Comparison of ENCODE assay signal across 14 cellular contexts in genomic region chr9:137575725-137576411, GRCh38. TPM values are rescaled to one million over a fixed set of nuclear protein-coding genes. Genes with fewer than 3 reads are reported as not detected.
DNase-seq lines count a peak whose midpoint lies in the region; ATAC-seq, FAIRE-seq and TF ChIP-seq lines count a peak whose summit lies in the region.
"Had no signal": no experiment of that assay in that cellular context is flagged by ENCODE, and none has a peak within 500 bp of the region (broad histone marks: within the 10 kb centered on the region; RNA-seq: fewer than 3 reads in every experiment).

No MANE protein-coding gene starts in this region.

- H3K4me3 ChIP-seq in HepG2 (replicated peaks in 1 of 3; ENCODE audit: insufficient read depth in 1 of 3, low read depth in 2 of 3, low read length in 3 of 3) = no peak overlapping the region
- H3K4me3 ChIP-seq in right lobe of liver = no peak overlapping the region
- peak overlapping the region in 1 of 10 donors; percentile 1 for H3K4me3 ChIP-seq in heart right ventricle
- no peak overlapping the region for H3K4me3 ChIP-seq in A673 (ENCODE audit: low read depth, low read length, poor library complexity, severe bottlenecking)
- H3K4me3 ChIP-seq in left lung = no peak overlapping the region
- H3K4me3 ChIP-seq in body of pancreas = no peak overlapping the region

- CTCF ChIA-PET in HepG2 (lab: Yijun Ruan, JAX; ENCODE audit: low intra/inter-chr PET ratio, low total read pairs) (no interaction called here), A673 (lab: Charles Lee) (no interaction called here)
- CTCF ChIA-PET in activated CD4-positive, alpha-beta memory T cell treated with anti-CD3 and anti-CD28 coated beads, Interleukin-2, amount 10 ng/mL, durations not matched to agents 7 days and 5 days (lab: Charles Lee) = no interaction called here

- H3K36me3 ChIP-seq in HepG2 (replicated peaks in 1 of 2; ENCODE audit: control insufficient read depth in 1 of 2, insufficient read depth in 2 of 2, low read length in 2 of 2) (peaks cover 12 to 39% of the 10 kb centered on the region in 2 experiments; a peak in 4 of 5 replicates), right lobe of liver (peaks cover 0 to 30% (median 10%) of the 10 kb centered on the region in 4 donors), heart right ventricle (peaks cover 0 to 60% (median 23%) of the 10 kb centered on the region in 9 donors), A673 (ENCODE audit: insufficient read depth, low read length, poor library complexity, severe bottlenecking) (peaks cover 34% of the 10 kb centered on the region), left lung (peaks cover 0 to 53% of the 10 kb centered on the region in 2 donors), body of pancreas (replicated peaks in 1 of 2; ENCODE audit: insufficient read depth in 1 of 2, low read depth in 2 of 2) (peaks cover 7 to 13% of the 10 kb centered on the region in 2 donors)

- peaks cover 41% of the 10 kb centered on the region for H3K36me3 Mint-ChIP-seq in activated CD4-positive, alpha-beta memory T cell treated with anti-CD3 and anti-CD28 coated beads, Interleukin-2, amount 10 ng/mL, durations not matched to agents 7 days and 5 days (ENCODE audit: low read depth)

- H3K4me2 ChIP-seq in HepG2 (ENCODE audit: low read depth, low read length) = 0 out of 2 replicates have a peak overlapping the region, but pooled peaks have one; percentile 18

- ATAC-seq in HepG2 = no peak
- ATAC-seq in right lobe of liver = no peak
- peak in 6 of 8 donors; percentile 16 to 69 (median 58) for ATAC-seq in heart right ventricle
- no peak for ATAC-seq in left lung
- no peak for ATAC-seq in body of pancreas

- H3K9me3 ChIP-seq in HepG2 (ENCODE audit: low read length) (no peaks in the 10 kb centered on the region), right lobe of liver (no peaks in the 10 kb centered on the region), heart right ventricle (no peaks in the 10 kb centered on the region), A673 (ENCODE audit: low read depth, low read length, poor library complexity, severe bottlenecking) (no peaks in the 10 kb centered on the region), left lung (no peaks in the 10 kb centered on the region), body of pancreas (no peaks in the 10 kb centered on the region)
- H3K9me3 ChIP-seq: BE2C had no signal

- intact Hi-C loops in HepG2 (cut with micrococcal nuclease; ENCODE audit: unreplicated experiment) = no loop called here
- intact Hi-C loops in right lobe of liver (cut with DNase I) = no loop called here
- intact Hi-C loops in heart right ventricle (cut with DNase I) = no loop called here
- intact Hi-C loops in A673 (cut with micrococcal nuclease; ENCODE audit: unreplicated experiment) = no loop called here
- intact Hi-C loops in left lung (cut with DNase I) = no loop called here
- intact Hi-C loops in body of pancreas (cut with DNase I) = no loop called here

- peaks cover 24% of the 10 kb centered on the region for H3K79me2 ChIP-seq in HepG2 (ENCODE audit: insufficient read depth, low read length)

- peak overlapping the region; percentile 54 for H3K4me3 Mint-ChIP-seq in activated CD4-positive, alpha-beta memory T cell treated with anti-CD3 and anti-CD28 coated beads, Interleukin-2, amount 10 ng/mL, durations not matched to agents 7 days and 5 days

- no peaks in the 10 kb centered on the region; the same call in 1 of the 2 replicates for H4K20me1 ChIP-seq in HepG2 (ENCODE audit: insufficient read depth, low read length)

- no peak for FAIRE-seq in HepG2 (lab: Jason Lieb, UNC)
- FAIRE-seq: GM18507 had no signal

- peak overlapping the region; percentile 72 for H3K27ac Mint-ChIP-seq in activated CD4-positive, alpha-beta memory T cell treated with anti-CD3 and anti-CD28 coated beads, Interleukin-2, amount 10 ng/mL, durations not matched to agents 7 days and 5 days

- peaks cover 37% of the 10 kb centered on the region for H3K4me1 Mint-ChIP-seq in activated CD4-positive, alpha-beta memory T cell treated with anti-CD3 and anti-CD28 coated beads, Interleukin-2, amount 10 ng/mL, durations not matched to agents 7 days and 5 days

- peaks cover 30% of the 10 kb centered on the region for H3K4me1 ChIP-seq in HepG2 (ENCODE audit: insufficient read depth, low read length)
- H3K4me1 ChIP-seq in right lobe of liver = peaks cover 0 to 29% (median 5%) of the 10 kb centered on the region in 4 donors
- H3K4me1 ChIP-seq in heart right ventricle = peaks cover 15 to 60% (median 43%) of the 10 kb centered on the region in 9 donors
- peaks cover 20% of the 10 kb centered on the region for H3K4me1 ChIP-seq in A673 (ENCODE audit: insufficient read depth, low read length, poor library complexity, severe bottlenecking)
- peaks cover 11 to 36% of the 10 kb centered on the region in 2 donors for H3K4me1 ChIP-seq in left lung
- peaks cover 30% of the 10 kb centered on the region for H3K4me1 ChIP-seq in body of pancreas
- H3K4me1 ChIP-seq: BE2C had no signal

- H3K27me3 Mint-ChIP-seq in activated CD4-positive, alpha-beta memory T cell treated with anti-CD3 and anti-CD28 coated beads, Interleukin-2, amount 10 ng/mL, durations not matched to agents 7 days and 5 days = no peaks in the 10 kb centered on the region

- DNase-seq in HepG2 (ENCODE audit: low spot score) = no peak
- no peak for DNase-seq in right lobe of liver
- no peak for DNase-seq in activated CD4-positive, alpha-beta memory T cell treated with anti-CD3 and anti-CD28 coated beads, Interleukin-2, amount 10 ng/mL, durations not matched to agents 7 days and 5 days
- DNase-seq in heart right ventricle = peak in 1 of 2 donors; percentile 30
- DNase-seq in A673 (ENCODE audit: low spot score) = no peak
- DNase-seq in left lung = no peak
- DNase-seq in HT-29 (ENCODE audit: low spot score) = no peak
- no peak for DNase-seq in body of pancreas
- DNase-seq: BE2C; central memory CD4-positive, alpha-beta T cell; foreskin melanocyte; NCI-H1105 treated with DMSO at 0.1 percent for 48 hours; RPMI8226 had no signal

- 93% methylated on average over 6 of the region's 12 CpGs for WGBS in HepG2 (ENCODE audit: low lambda C conversion rate)
- WGBS in right lobe of liver (ENCODE audit: insufficient coverage, low coverage, low lambda C conversion rate, missing lambda C conversion rate) = 41% methylated on average over 4 of the region's 12 CpGs
- WGBS in heart right ventricle, 2 donors = 43 to 54% methylated on average over 12 of the region's 12 CpGs
- 53 to 74% methylated on average over 4 to 12 of the region's 12 CpGs for WGBS in body of pancreas, 2 donors

- BruUV-seq in HepG2 (replicated peaks; lab: Mats Ljungman, UMichigan) (no TSS peak), A673 (replicated peaks; lab: Mats Ljungman, UMichigan) (no TSS peak)

- TF ChIP-seq RAD21 in HepG2 (CRISPR knock-in tag; IDR thresholded peaks at IDR 0.05) = no peak

- in situ Hi-C loops in HepG2 (cut with HindIII; ENCODE audit: extremely low pct_ligation_motif_present, low pct_unique_long_range_greater_than_20kb) = no loop called here

- H3K27ac ChIP-seq in HepG2 (ENCODE audit: extremely low read length, insufficient read depth, low read length) (no peak overlapping the region), right lobe of liver (no peak overlapping the region), heart right ventricle (peak overlapping the region in 9 of 10 donors; percentile 0 to 72 (median 62)), A673 (ENCODE audit: low read depth, low read length, poor library complexity, severe bottlenecking) (no peak overlapping the region), left lung (no peak overlapping the region), body of pancreas (no peak overlapping the region)

- POLR2A ChIA-PET in HepG2 (lab: Yijun Ruan, JAX) = interaction anchor here (0.8 kb wide), 1 partner anchor 16 kb away, joined by 4 read pairs; no protein-coding TSS in a partner anchor
- POLR2A ChIA-PET in activated CD4-positive, alpha-beta memory T cell treated with anti-CD3 and anti-CD28 coated beads, Interleukin-2, amount 10 ng/mL, durations not matched to agents 7 days and 5 days (lab: Charles Lee) = interaction anchor here (1.5 kb wide), 1 partner anchor 24 kb away, joined by 4 read pairs; no protein-coding TSS in a partner anchor
- POLR2A ChIA-PET in A673 (lab: Charles Lee; ENCODE audit: low non-redundant PET) = no interaction called here

- H2AFZ ChIP-seq in HepG2 (ENCODE audit: low read length) = no peak overlapping the region

- H3K27me3 ChIP-seq in HepG2 (ENCODE audit: control insufficient read depth in 1 of 2, insufficient read depth in 2 of 2, low read length in 2 of 2) (no peaks in the 10 kb centered on the region), right lobe of liver (no peaks in the 10 kb centered on the region), heart right ventricle (no peaks in the 10 kb centered on the region), A673 (replicated peaks; ENCODE audit: insufficient read depth, low read depth, low read length, poor library complexity) (no peaks in the 10 kb centered on the region), left lung (no peaks in the 10 kb centered on the region), body of pancreas (no peaks in the 10 kb centered on the region)
- H3K27me3 ChIP-seq: BE2C had no signal

- TF ChIP-seq EP300 in HepG2 (IDR thresholded peaks at IDR 0.05; ENCODE audit: low read depth in 2 of 2, low read length in 2 of 2) (no peak), HepG2 (CRISPR knock-in tag; IDR thresholded peaks at IDR 0.05; ENCODE audit: borderline replicate concordance) (no peak)

- TF ChIP-seq CTCF in HepG2 (CRISPR knock-in tag; IDR thresholded peaks at IDR 0.05) = 0 out of 2 replicates have a peak, but pooled peaks have one; percentile 9
- peak in 2 of 4 donors; percentile 12 to 21 for TF ChIP-seq CTCF in right lobe of liver (IDR thresholded peaks at IDR 0.05)
- TF ChIP-seq CTCF in heart right ventricle (IDR thresholded peaks at IDR 0.05) = peak in 5 of 9 donors; percentile 17 to 44 (median 35)
- no peak for TF ChIP-seq CTCF in A673 (conservative IDR thresholded peaks at IDR 0.05; ENCODE audit: low read depth, low read length)
- TF ChIP-seq CTCF in left lung (IDR thresholded peaks at IDR 0.05) = no peak
- no peak for TF ChIP-seq CTCF in body of pancreas (IDR thresholded peaks at IDR 0.05)

- TF ChIP-seq POLR2A in HepG2 (IDR thresholded peaks at IDR 0.05; ENCODE audit: insufficient read depth in 1 of 2, low read depth in 2 of 2, low read length in 2 of 2) (no peak), right lobe of liver (IDR thresholded peaks at IDR 0.05) (no peak), body of pancreas (IDR thresholded peaks at IDR 0.05) (no peak)

- H3K9ac ChIP-seq in HepG2 (ENCODE audit: insufficient read depth, low read depth, low read length) = no peak overlapping the region

- no peaks in the 10 kb centered on the region for H3K9me3 Mint-ChIP-seq in activated CD4-positive, alpha-beta memory T cell treated with anti-CD3 and anti-CD28 coated beads, Interleukin-2, amount 10 ng/mL, durations not matched to agents 7 days and 5 days

RNA-seq across cellular contexts. Expression of gene DPH7, which starts 2.9 kb away (rescaled TPM):
- total RNA-seq in HepG2 (2016; rRNA removed; fragmentation: Illumina TruSeq; extraction: Trizol) (22.6 and 31.6 TPM in 2 replicates), right lobe of liver (10 to 100 TPM in 5 of 6 experiments, 1 to 10 TPM in 1; 9.2 to 17.8 (median 11.8) TPM), heart right ventricle (10 to 100 TPM; 11.7 to 20.3 (median 17.8) TPM), A673 (2021) (56.5 and 56.9 TPM in 2 replicates), left lung (10 to 100 TPM; 25.6 to 26.8 TPM), body of pancreas (10 to 100 TPM; 44.4 to 46.5 TPM)
- 23.7 and 28.0 TPM in 2 replicates for total RNA-seq in HepG2 (2016; cell fraction: cytosol; rRNA removed; fragmentation: Illumina TruSeq; extraction: Trizol; ENCODE audit: low read depth)
- 21.4 and 31.8 TPM in 2 replicates for total RNA-seq in HepG2 (2016; cell fraction: insoluble cytoplasmic fraction; rRNA removed; fragmentation: Illumina TruSeq; extraction: Trizol)
- 27.7 and 31.4 TPM in 2 replicates for total RNA-seq in HepG2 (2016; cell fraction: membrane; rRNA removed; fragmentation: Illumina TruSeq; extraction: Trizol)
- total RNA-seq in HepG2 (2016; cell fraction: nucleus; rRNA removed; fragmentation: Illumina TruSeq; extraction: Trizol) = 34.5 and 40.2 TPM in 2 replicates
- polyA plus RNA-seq in HepG2 (2011; rRNA removed) (27.6 and 36.9 TPM in 2 replicates), heart right ventricle (10 to 100 TPM; 16.8 to 51.4 TPM)
- polyA plus RNA-seq in HepG2 (2011; cell fraction: cytosol; rRNA removed) = 15.3 and 20.0 TPM in 2 replicates
- 128 and 151 TPM in 2 replicates for polyA plus RNA-seq in HepG2 (2011; cell fraction: nucleus; rRNA removed)
- 15.1 and 23.7 TPM in 2 replicates for polyA plus RNA-seq in HepG2 (2012)
- 12.4 and 19.6 TPM in 2 replicates for polyA plus RNA-seq in HepG2 (2016; cell fraction: cytosol; fragmentation: Illumina TruSeq; extraction: Trizol; ENCODE audit: low read depth)
- 16.4 and 19.1 TPM in 2 replicates for polyA plus RNA-seq in HepG2 (2016; cell fraction: insoluble cytoplasmic fraction; fragmentation: Illumina TruSeq; extraction: Trizol; ENCODE audit: low read depth)
- polyA plus RNA-seq in HepG2 (2016; cell fraction: membrane; fragmentation: Illumina TruSeq; extraction: Trizol; ENCODE audit: low read depth) = 18.6 and 24.9 TPM in 2 replicates
- 78.6 and 82.4 TPM in 2 replicates for polyA plus RNA-seq in HepG2 (2016; cell fraction: nucleus; fragmentation: Illumina TruSeq; extraction: Trizol; ENCODE audit: insufficient read depth, low read depth)
- 13.7 and 46.0 TPM in 2 replicates for polyA minus RNA-seq in HepG2 (2011; rRNA and poly(A)+ RNA removed; ENCODE audit: low replicate concordance)
- polyA minus RNA-seq in HepG2 (2011; cell fraction: cytosol; rRNA and poly(A)+ RNA removed) = 4.0 and 7.5 TPM in 2 replicates
- 27.8 and 33.3 TPM in 2 replicates for polyA minus RNA-seq in HepG2 (2011; cell fraction: nucleus; rRNA and poly(A)+ RNA removed)
- total RNA-seq in activated CD4-positive, alpha-beta memory T cell treated with anti-CD3 and anti-CD28 coated beads, Interleukin-2, amount 10 ng/mL, durations not matched to agents 7 days and 5 days = 10 to 100 TPM; 31.9 to 34.2 TPM
- total RNA-seq in HT-29 (2014; rRNA removed; shearing (Covaris generic)) = 52.5 and 54.5 TPM in 2 replicates

RNA-seq across cellular contexts. Expression of gene ZMYND19, which starts 14.4 kb away (rescaled TPM):
- 29.6 and 38.7 TPM in 2 replicates for total RNA-seq in HepG2 (2016; rRNA removed; fragmentation: Illumina TruSeq; extraction: Trizol)
- 103 and 108 TPM in 2 replicates for total RNA-seq in HepG2 (2016; cell fraction: cytosol; rRNA removed; fragmentation: Illumina TruSeq; extraction: Trizol; ENCODE audit: low read depth)
- 26.0 and 40.1 TPM in 2 replicates for total RNA-seq in HepG2 (2016; cell fraction: insoluble cytoplasmic fraction; rRNA removed; fragmentation: Illumina TruSeq; extraction: Trizol)
- total RNA-seq in HepG2 (2016; cell fraction: membrane; rRNA removed; fragmentation: Illumina TruSeq; extraction: Trizol) = 93.6 and 97.4 TPM in 2 replicates
- 26.3 and 30.8 TPM in 2 replicates for total RNA-seq in HepG2 (2016; cell fraction: nucleus; rRNA removed; fragmentation: Illumina TruSeq; extraction: Trizol)
- 21.3 and 21.8 TPM in 2 replicates for polyA plus RNA-seq in HepG2 (2011; rRNA removed)
- 19.1 and 23.2 TPM in 2 replicates for polyA plus RNA-seq in HepG2 (2011; cell fraction: cytosol; rRNA removed)
- 46.9 and 49.7 TPM in 2 replicates for polyA plus RNA-seq in HepG2 (2011; cell fraction: nucleus; rRNA removed)
- 16.9 and 18.6 TPM in 2 replicates for polyA plus RNA-seq in HepG2 (2012)
- 80.6 TPM in 2 replicates for polyA plus RNA-seq in HepG2 (2016; cell fraction: cytosol; fragmentation: Illumina TruSeq; extraction: Trizol; ENCODE audit: low read depth)
- polyA plus RNA-seq in HepG2 (2016; cell fraction: insoluble cytoplasmic fraction; fragmentation: Illumina TruSeq; extraction: Trizol; ENCODE audit: low read depth) = 32.1 and 34.5 TPM in 2 replicates
- 89.7 and 93.0 TPM in 2 replicates for polyA plus RNA-seq in HepG2 (2016; cell fraction: membrane; fragmentation: Illumina TruSeq; extraction: Trizol; ENCODE audit: low read depth)
- polyA plus RNA-seq in HepG2 (2016; cell fraction: nucleus; fragmentation: Illumina TruSeq; extraction: Trizol; ENCODE audit: insufficient read depth, low read depth) = 60.9 and 67.4 TPM in 2 replicates
- 9.8 and 59.1 TPM in 2 replicates for polyA minus RNA-seq in HepG2 (2011; rRNA and poly(A)+ RNA removed; ENCODE audit: low replicate concordance)
- 6.4 and 6.5 TPM in 2 replicates for polyA minus RNA-seq in HepG2 (2011; cell fraction: cytosol; rRNA and poly(A)+ RNA removed)
- 13.0 and 13.1 TPM in 2 replicates for polyA minus RNA-seq in HepG2 (2011; cell fraction: nucleus; rRNA and poly(A)+ RNA removed)
- 10 to 100 TPM in 2 of 6 experiments, 1 to 10 TPM in 4; 8.4 to 11.7 (median 9.0) TPM for total RNA-seq in right lobe of liver
- 10 to 100 TPM; 24.0 to 25.4 TPM for total RNA-seq in activated CD4-positive, alpha-beta memory T cell treated with anti-CD3 and anti-CD28 coated beads, Interleukin-2, amount 10 ng/mL, durations not matched to agents 7 days and 5 days
- total RNA-seq in heart right ventricle = 10 to 100 TPM in 3 of 10 donors, 1 to 10 TPM in 7; 8.0 to 14.3 (median 8.9) TPM
- 10 to 100 TPM; 13.9 to 22.3 TPM for polyA plus RNA-seq in heart right ventricle
- total RNA-seq in A673 (2021) = 68.0 and 75.3 TPM in 2 replicates
- 10 to 100 TPM; 22.3 to 30.5 TPM for total RNA-seq in left lung
- 75.9 and 78.4 TPM in 2 replicates for total RNA-seq in HT-29 (2014; rRNA removed; shearing (Covaris generic))
- 1 to 10 TPM; 6.6 to 8.8 TPM for total RNA-seq in body of pancreas

RNA-seq across cellular contexts. Expression of gene MRPL41, which starts 24.2 kb away (rescaled TPM):
- total RNA-seq in HepG2 (2016; rRNA removed; fragmentation: Illumina TruSeq; extraction: Trizol) (48.9 and 54.0 TPM in 2 replicates), right lobe of liver (10 to 100 TPM; 43.4 to 97.8 (median 74.0) TPM), heart right ventricle (100 to 1,000 TPM; 133 to 348 (median 203) TPM), A673 (2021) (66.6 and 67.4 TPM in 2 replicates), left lung (10 to 100 TPM; 30.2 to 49.1 TPM), body of pancreas (10 to 100 TPM; 32.9 to 37.2 TPM)
- 48.5 and 55.5 TPM in 2 replicates for total RNA-seq in HepG2 (2016; cell fraction: cytosol; rRNA removed; fragmentation: Illumina TruSeq; extraction: Trizol; ENCODE audit: low read depth)
- 53.0 and 54.1 TPM in 2 replicates for total RNA-seq in HepG2 (2016; cell fraction: insoluble cytoplasmic fraction; rRNA removed; fragmentation: Illumina TruSeq; extraction: Trizol)
- total RNA-seq in HepG2 (2016; cell fraction: membrane; rRNA removed; fragmentation: Illumina TruSeq; extraction: Trizol) = 49.2 and 61.1 TPM in 2 replicates
- total RNA-seq in HepG2 (2016; cell fraction: nucleus; rRNA removed; fragmentation: Illumina TruSeq; extraction: Trizol) = 19.0 and 19.6 TPM in 2 replicates
- polyA plus RNA-seq in HepG2 (2011; rRNA removed) (20.9 and 23.4 TPM in 2 replicates), heart right ventricle (1,000 to 10,000 TPM in 1 of 2 donors, 100 to 1,000 TPM in 1; 317 to 1,052 TPM)
- polyA plus RNA-seq in HepG2 (2011; cell fraction: cytosol; rRNA removed) = 18.5 and 46.9 TPM in 2 replicates
- 23.0 and 28.2 TPM in 2 replicates for polyA plus RNA-seq in HepG2 (2011; cell fraction: nucleus; rRNA removed)
- polyA plus RNA-seq in HepG2 (2012) = 15.6 and 26.9 TPM in 2 replicates
- 54.8 and 61.0 TPM in 2 replicates for polyA plus RNA-seq in HepG2 (2016; cell fraction: cytosol; fragmentation: Illumina TruSeq; extraction: Trizol; ENCODE audit: low read depth)
- 43.5 and 50.2 TPM in 2 replicates for polyA plus RNA-seq in HepG2 (2016; cell fraction: insoluble cytoplasmic fraction; fragmentation: Illumina TruSeq; extraction: Trizol; ENCODE audit: low read depth)
- 42.3 and 46.2 TPM in 2 replicates for polyA plus RNA-seq in HepG2 (2016; cell fraction: membrane; fragmentation: Illumina TruSeq; extraction: Trizol; ENCODE audit: low read depth)
- 35.6 and 38.1 TPM in 2 replicates for polyA plus RNA-seq in HepG2 (2016; cell fraction: nucleus; fragmentation: Illumina TruSeq; extraction: Trizol; ENCODE audit: insufficient read depth, low read depth)
- 6.4 and 7.1 TPM in 2 replicates for polyA minus RNA-seq in HepG2 (2011; rRNA and poly(A)+ RNA removed; ENCODE audit: low replicate concordance)
- polyA minus RNA-seq in HepG2 (2011; cell fraction: cytosol; rRNA and poly(A)+ RNA removed) = 8.6 and 11.1 TPM in 2 replicates
- 2.1 and 2.2 TPM in 2 replicates for polyA minus RNA-seq in HepG2 (2011; cell fraction: nucleus; rRNA and poly(A)+ RNA removed)
- total RNA-seq in activated CD4-positive, alpha-beta memory T cell treated with anti-CD3 and anti-CD28 coated beads, Interleukin-2, amount 10 ng/mL, durations not matched to agents 7 days and 5 days = 10 to 100 TPM; 51.6 to 52.6 TPM
- 175 TPM in 2 replicates for total RNA-seq in HT-29 (2014; rRNA removed; shearing (Covaris generic))

RNA-seq across cellular contexts. Expression of gene PNPLA7, which starts 25.7 kb away (rescaled TPM):
- total RNA-seq in HepG2 (2016; rRNA removed; fragmentation: Illumina TruSeq; extraction: Trizol) (0.21 and 0.42 TPM in 2 replicates), right lobe of liver (10 to 100 TPM in 2 of 6 experiments, 1 to 10 TPM in 4; 3.9 to 15.6 (median 7.4) TPM), heart right ventricle (10 to 100 TPM in 5 of 10 donors, 1 to 10 TPM in 5; 6.6 to 13.0 (median 9.4) TPM), A673 (2021) (0.90 and 1.8 TPM in 2 replicates), left lung (1 to 10 TPM; 2.9 to 6.3 TPM), body of pancreas (10 to 100 TPM; 16.1 to 27.7 TPM)
- total RNA-seq in HepG2 (2016; cell fraction: cytosol; rRNA removed; fragmentation: Illumina TruSeq; extraction: Trizol; ENCODE audit: low read depth) = 0.30 and 0.53 TPM in 2 replicates
- 0.25 and 0.39 TPM in 2 replicates for total RNA-seq in HepG2 (2016; cell fraction: insoluble cytoplasmic fraction; rRNA removed; fragmentation: Illumina TruSeq; extraction: Trizol)
- total RNA-seq in HepG2 (2016; cell fraction: membrane; rRNA removed; fragmentation: Illumina TruSeq; extraction: Trizol) = 0.21 and 0.28 TPM in 2 replicates
- total RNA-seq in HepG2 (2016; cell fraction: nucleus; rRNA removed; fragmentation: Illumina TruSeq; extraction: Trizol) = 0.69 and 0.87 TPM in 2 replicates
- polyA plus RNA-seq in HepG2 (2011; rRNA removed) (1.5 and 1.9 TPM in 2 replicates), heart right ventricle (10 to 100 TPM in 1 of 2 donors, under 1 TPM in 1; 0.83 to 22.6 TPM)
- 0.77 and 1.1 TPM in 2 replicates for polyA plus RNA-seq in HepG2 (2011; cell fraction: cytosol; rRNA removed)
- polyA plus RNA-seq in HepG2 (2011; cell fraction: nucleus; rRNA removed) = 17.1 and 19.3 TPM in 2 replicates
- polyA plus RNA-seq in HepG2 (2012) = 3.1 and 3.5 TPM in 2 replicates
- 0.14 and 0.20 TPM in 2 replicates for polyA plus RNA-seq in HepG2 (2016; cell fraction: cytosol; fragmentation: Illumina TruSeq; extraction: Trizol; ENCODE audit: low read depth)
- polyA plus RNA-seq in HepG2 (2016; cell fraction: insoluble cytoplasmic fraction; fragmentation: Illumina TruSeq; extraction: Trizol; ENCODE audit: low read depth) = 0.43 and 0.47 TPM in 2 replicates
- polyA plus RNA-seq in HepG2 (2016; cell fraction: membrane; fragmentation: Illumina TruSeq; extraction: Trizol; ENCODE audit: low read depth) = 0.27 and 0.30 TPM in 2 replicates
- 3.4 and 3.5 TPM in 2 replicates for polyA plus RNA-seq in HepG2 (2016; cell fraction: nucleus; fragmentation: Illumina TruSeq; extraction: Trizol; ENCODE audit: insufficient read depth, low read depth)
- polyA minus RNA-seq in HepG2 (2011; rRNA and poly(A)+ RNA removed; ENCODE audit: low replicate concordance) = 1.2 and 1.9 TPM in 2 replicates
- 0.49 and 1.6 TPM in 2 replicates for polyA minus RNA-seq in HepG2 (2011; cell fraction: cytosol; rRNA and poly(A)+ RNA removed)
- 2.7 and 2.9 TPM in 2 replicates for polyA minus RNA-seq in HepG2 (2011; cell fraction: nucleus; rRNA and poly(A)+ RNA removed)
- 1 to 10 TPM; 4.5 to 5.0 TPM for total RNA-seq in activated CD4-positive, alpha-beta memory T cell treated with anti-CD3 and anti-CD28 coated beads, Interleukin-2, amount 10 ng/mL, durations not matched to agents 7 days and 5 days
- total RNA-seq in HT-29 (2014; rRNA removed; shearing (Covaris generic)) = 0.60 and 0.94 TPM in 2 replicates

RNA-seq across cellular contexts. Expression of gene ARRDC1, which starts 29.6 kb away (rescaled TPM):
- total RNA-seq in HepG2 (2016; rRNA removed; fragmentation: Illumina TruSeq; extraction: Trizol) (13.4 and 21.7 TPM in 2 replicates), right lobe of liver (10 to 100 TPM; 19.1 to 45.0 (median 25.2) TPM), heart right ventricle (10 to 100 TPM; 10.3 to 20.3 (median 14.1) TPM), A673 (2021) (13.3 and 18.3 TPM in 2 replicates), left lung (10 to 100 TPM; 63.6 to 77.3 TPM), body of pancreas (10 to 100 TPM; 78.1 to 93.6 TPM)
- total RNA-seq in HepG2 (2016; cell fraction: cytosol; rRNA removed; fragmentation: Illumina TruSeq; extraction: Trizol; ENCODE audit: low read depth) = 8.4 and 10.0 TPM in 2 replicates
- 12.6 and 23.4 TPM in 2 replicates for total RNA-seq in HepG2 (2016; cell fraction: insoluble cytoplasmic fraction; rRNA removed; fragmentation: Illumina TruSeq; extraction: Trizol)
- 8.5 and 10.9 TPM in 2 replicates for total RNA-seq in HepG2 (2016; cell fraction: membrane; rRNA removed; fragmentation: Illumina TruSeq; extraction: Trizol)
- 14.0 and 15.0 TPM in 2 replicates for total RNA-seq in HepG2 (2016; cell fraction: nucleus; rRNA removed; fragmentation: Illumina TruSeq; extraction: Trizol)
- polyA plus RNA-seq in HepG2 (2011; rRNA removed) (44.4 and 50.9 TPM in 2 replicates), heart right ventricle (10 to 100 TPM; 28.3 to 93.1 TPM)
- 23.8 and 38.3 TPM in 2 replicates for polyA plus RNA-seq in HepG2 (2011; cell fraction: cytosol; rRNA removed)
- 240 and 305 TPM in 2 replicates for polyA plus RNA-seq in HepG2 (2011; cell fraction: nucleus; rRNA removed)
- 16.2 and 19.0 TPM in 2 replicates for polyA plus RNA-seq in HepG2 (2012)
- polyA plus RNA-seq in HepG2 (2016; cell fraction: cytosol; fragmentation: Illumina TruSeq; extraction: Trizol; ENCODE audit: low read depth) = 5.5 and 7.1 TPM in 2 replicates
- polyA plus RNA-seq in HepG2 (2016; cell fraction: insoluble cytoplasmic fraction; fragmentation: Illumina TruSeq; extraction: Trizol; ENCODE audit: low read depth) = 13.7 and 16.1 TPM in 2 replicates
- 6.1 and 7.5 TPM in 2 replicates for polyA plus RNA-seq in HepG2 (2016; cell fraction: membrane; fragmentation: Illumina TruSeq; extraction: Trizol; ENCODE audit: low read depth)
- 53.7 and 57.4 TPM in 2 replicates for polyA plus RNA-seq in HepG2 (2016; cell fraction: nucleus; fragmentation: Illumina TruSeq; extraction: Trizol; ENCODE audit: insufficient read depth, low read depth)
- polyA minus RNA-seq in HepG2 (2011; rRNA and poly(A)+ RNA removed; ENCODE audit: low replicate concordance) = 48.5 and 187 TPM in 2 replicates
- 10.7 and 12.0 TPM in 2 replicates for polyA minus RNA-seq in HepG2 (2011; cell fraction: cytosol; rRNA and poly(A)+ RNA removed)
- polyA minus RNA-seq in HepG2 (2011; cell fraction: nucleus; rRNA and poly(A)+ RNA removed) = 32.6 and 32.9 TPM in 2 replicates
- 10 to 100 TPM; 49.8 to 55.9 TPM for total RNA-seq in activated CD4-positive, alpha-beta memory T cell treated with anti-CD3 and anti-CD28 coated beads, Interleukin-2, amount 10 ng/mL, durations not matched to agents 7 days and 5 days
- 189 and 203 TPM in 2 replicates for total RNA-seq in HT-29 (2014; rRNA removed; shearing (Covaris generic))

Comparison
In these comparisons a context has a peak if more than half of its experiments do, and no peak if none do; other contexts are left out.
1. ATAC-seq: peak in heart right ventricle (6 of 8); none in HepG2 (single experiment), right lobe of liver (0 of 4), left lung (single experiment) and body of pancreas (single experiment).
2. H3K27ac ChIP-seq: peak in heart right ventricle (9 of 10); none in HepG2 (single experiment), right lobe of liver (0 of 3), A673 (single experiment), left lung (0 of 2) and body of pancreas (0 of 4).
3. CTCF ChIP-seq: peak in HepG2 (single experiment) and heart right ventricle (5 of 9); none in A673 (single experiment), left lung (0 of 2) and body of pancreas (0 of 7).